Comparison of ENCODE assay signal across 25 cellular contexts in the genomic region with DNA sequence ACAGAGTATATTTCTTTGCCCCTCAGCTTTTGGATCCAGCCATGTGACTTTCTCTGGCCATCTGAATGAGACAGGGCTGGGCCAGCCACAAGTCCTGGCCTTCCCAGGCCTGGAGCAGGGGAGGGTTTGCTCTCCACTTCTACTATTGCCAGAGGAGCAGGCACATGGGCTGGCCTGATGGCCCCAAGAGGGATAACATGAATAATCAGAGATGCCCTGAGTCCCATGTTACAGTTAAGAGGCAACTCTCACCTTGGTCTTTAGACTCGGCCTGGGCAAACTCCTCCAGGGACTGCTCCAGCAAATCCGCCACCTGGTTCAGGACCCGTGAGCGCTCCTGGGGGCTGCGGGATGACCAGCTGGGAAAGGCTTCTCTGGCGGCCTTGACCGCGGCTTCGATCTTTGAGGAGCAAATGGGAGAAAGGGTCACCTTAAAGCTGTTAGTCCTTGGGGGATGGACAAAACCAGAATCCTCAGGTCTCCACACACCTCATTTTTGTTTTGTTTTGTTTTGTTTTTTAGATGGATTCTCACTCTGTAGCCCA. TPM values are rescaled to one million over a fixed set of nuclear protein-coding genes. Genes with fewer than 3 reads are reported as not detected.
DNase-seq lines count a peak whose midpoint lies in the region; FAIRE-seq and TF ChIP-seq lines count a peak whose summit lies in the region.
"Had no signal": no experiment of that assay in that cellular context is flagged by ENCODE, and none has a peak within 500 bp of the region (broad histone marks: within the 10 kb centered on the region; RNA-seq: fewer than 3 reads in every experiment).

No MANE protein-coding gene starts in this region.

- H3K79me1 ChIP-seq in H1 (ENCODE audit: low read depth, low read length) (no peaks in the 10 kb centered on the region), neuronal stem cell (ENCODE audit: low read depth, low read length) (no peaks in the 10 kb centered on the region)

- no peak overlapping the region for H2BK20ac ChIP-seq in H1 (ENCODE audit: low read length)

- H3K14ac ChIP-seq in H1 (ENCODE audit: insufficient read length): no peak overlapping the region
- H3K14ac ChIP-seq in neuronal stem cell (ENCODE audit: low read length): no peak overlapping the region

- no peaks in the 10 kb centered on the region for H3K27me3 Mint-ChIP-seq in activated CD4-positive, alpha-beta T cell treated with anti-CD3 and anti-CD28 coated beads, Interleukin-2, amount 10 ng/mL, durations not matched to agents 24 days and 14 days

- no peak for TF ChIP-seq EP300 in H1 (IDR thresholded peaks at IDR 0.05; ENCODE audit: borderline replicate concordance in 1 of 2, low read depth in 2 of 2, low read length in 2 of 2)

- no peak overlapping the region for H3K27ac ChIP-seq in H1 (ENCODE audit: low read depth, low read length)
- H3K27ac ChIP-seq in neuronal stem cell (replicated peaks; ENCODE audit: low read length): no peak overlapping the region
- H3K27ac ChIP-seq: KMS-11, Peyer's patch had no signal

- H4K8ac ChIP-seq in H1 (ENCODE audit: extremely low read depth, insufficient read depth, low read length): no peak overlapping the region; the same call in 1 of the 2 replicates
- H4K8ac ChIP-seq in neuronal stem cell (ENCODE audit: low read depth, low read length): no peak overlapping the region

- H4K5ac ChIP-seq in H1 (ENCODE audit: insufficient read length, low read depth, low read length): no peak overlapping the region

- no peak overlapping the region for H3K4ac ChIP-seq in H1 (replicated peaks; ENCODE audit: insufficient read length, low read depth, low read length)
- H3K4ac ChIP-seq in neuronal stem cell (ENCODE audit: low read length): no peak overlapping the region

- no peak for TF ChIP-seq POLR2A in H1 (IDR thresholded peaks at IDR 0.05; ENCODE audit: control extremely low read depth in 1 of 2, low read depth in 2 of 2, low read length in 2 of 2)

- no peak overlapping the region for H3K4me3 Mint-ChIP-seq in activated CD4-positive, alpha-beta T cell treated with anti-CD3 and anti-CD28 coated beads, Interleukin-2, amount 10 ng/mL, durations not matched to agents 24 days and 14 days

- H3K18ac ChIP-seq in H1 (ENCODE audit: extremely low read depth, low read length): no peak overlapping the region
- H3K18ac ChIP-seq in neuronal stem cell (ENCODE audit: low read length): no peak overlapping the region

- H2AK5ac ChIP-seq in H1 (ENCODE audit: low read depth, low read length) (no peak overlapping the region), neuronal stem cell (ENCODE audit: low read depth, low read length) (no peak overlapping the region)

- intact Hi-C loops in activated CD4-positive, alpha-beta T cell treated with anti-CD3 and anti-CD28 coated beads, Interleukin-2, amount 10 ng/mL, durations not matched to agents 24 days and 14 days (cut with micrococcal nuclease): loop anchor here (5.0 kb wide), 2 partner anchors 771 to 831 kb away; no protein-coding TSS in a partner anchor

- H3K9me3 Mint-ChIP-seq in activated CD4-positive, alpha-beta T cell treated with anti-CD3 and anti-CD28 coated beads, Interleukin-2, amount 10 ng/mL, durations not matched to agents 24 days and 14 days: no peaks in the 10 kb centered on the region

- H4K91ac ChIP-seq in H1 (replicated peaks; ENCODE audit: insufficient read length, low read length) (no peak overlapping the region), neuronal stem cell (ENCODE audit: low read depth, low read length, poor library complexity) (no peak overlapping the region)

- H2BK15ac ChIP-seq in H1 (ENCODE audit: low read length) (no peak overlapping the region), neuronal stem cell (ENCODE audit: low read length) (no peak overlapping the region)

- no peak for FAIRE-seq in H1 (lab: Jason Lieb, UNC)
- FAIRE-seq: GM12891, H54, HTR-8/SVneo had no signal

- H3K4me3 ChIP-seq in H1 (ENCODE audit: extremely low read depth in 1 of 4, insufficient read depth in 2 of 4, low read depth in 3 of 4, low read length in 4 of 4) (no peak overlapping the region), neuronal stem cell (ENCODE audit: low read length in 2 of 2) (no peak overlapping the region)
- H3K4me3 ChIP-seq: Peyer's patch had no signal

- H3K79me2 ChIP-seq in H1 (ENCODE audit: control insufficient read depth in 1 of 2, insufficient read depth in 2 of 2, low read length in 2 of 2): no peaks in the 10 kb centered on the region

- peak; percentile 49 for DNase-seq in activated CD4-positive, alpha-beta T cell treated with anti-CD3 and anti-CD28 coated beads, Interleukin-2, amount 10 ng/mL, durations not matched to agents 24 days and 14 days
- DNase-seq in activated CD4-positive, alpha-beta T cell treated with anti-CD3 and anti-CD28 coated beads for 48 hours: no peak
- DNase-seq in H1 (ENCODE audit: low read depth in 1 of 2, low spot score in 2 of 2) (no peak), neuronal stem cell (ENCODE audit: low spot score) (no peak), mucosa of gallbladder (ENCODE audit: low spot score) (no peak), HT-29 (ENCODE audit: low spot score) (no peak), epidermal melanocyte (ENCODE audit: insufficient read length, low spot score) (no peak)
- DNase-seq: 8988T, ACHN, Calu3, DMS79 treated with DMSO at 0.1 percent for 48 hours, GF-D8, MM.1S, NCI-H1694 treated with DMSO at 0.1 percent for 48 hours, NCI-H2081, NCI-H226, NCI-H510A, NCI-H69, Peyer's patch, SHP77 treated with DMSO at 0.1 percent for 48 hours had no signal

- no peaks in the 10 kb centered on the region for H4K20me1 ChIP-seq in H1 (replicated peaks in 1 of 2; ENCODE audit: control insufficient read depth in 1 of 2, insufficient read depth in 2 of 2, low read length in 2 of 2)

- 92% methylated on average over 9 of the region's 9 CpGs; no CpG with 5 or more reads in 1 of the 2 experiments for WGBS in H1 (ENCODE audit: extremely low coverage in 1 of 2, insufficient coverage in 1 of 2, insufficient read length in 1 of 2, insufficient replicate concordance in 2 of 2, low coverage in 1 of 2, low lambda C conversion rate in 2 of 2, missing lambda C conversion rate in 1 of 2), 2 experiments
- WGBS in neuronal stem cell (ENCODE audit: extremely low coverage in 2 of 2, insufficient read length in 2 of 2, insufficient replicate concordance in 1 of 2), 2 donors: no CpG with 5 or more reads among the region's 9 CpGs

- peaks cover 13% of the 10 kb centered on the region for H3K4me1 Mint-ChIP-seq in activated CD4-positive, alpha-beta T cell treated with anti-CD3 and anti-CD28 coated beads, Interleukin-2, amount 10 ng/mL, durations not matched to agents 24 days and 14 days

- H3K27me3 ChIP-seq in H1 (replicated peaks in 1 of 4; ENCODE audit: control insufficient read depth in 3 of 4, extremely low read depth in 1 of 4, insufficient read depth in 3 of 4, low read length in 3 of 4) (no peaks in the 10 kb centered on the region), neuronal stem cell (ENCODE audit: control insufficient read depth in 3 of 3, insufficient read depth in 3 of 3, low read depth in 1 of 3, low read length in 3 of 3) (no peaks in the 10 kb centered on the region)
- H3K27me3 ChIP-seq: Peyer's patch had no signal

- peaks cover 5% of the 10 kb centered on the region for H3K36me3 Mint-ChIP-seq in activated CD4-positive, alpha-beta T cell treated with anti-CD3 and anti-CD28 coated beads, Interleukin-2, amount 10 ng/mL, durations not matched to agents 24 days and 14 days (ENCODE audit: low read depth)

- TF ChIP-seq CTCF in H1 (IDR thresholded peaks at IDR 0.05; ENCODE audit: control extremely low read depth in 1 of 3, insufficient read depth in 1 of 3, low read depth in 1 of 3, low read length in 3 of 3): no peak

- H2BK120ac ChIP-seq in H1 (replicated peaks; ENCODE audit: low read depth, low read length) (no peak overlapping the region), neuronal stem cell (ENCODE audit: low read depth, low read length) (no peak overlapping the region)

- no peaks in the 10 kb centered on the region for H3K23me2 ChIP-seq in H1 (ENCODE audit: low read depth, low read length)

- no peak overlapping the region for H2BK5ac ChIP-seq in H1 (ENCODE audit: low read depth, low read length)
- no peak overlapping the region for H2BK5ac ChIP-seq in neuronal stem cell (ENCODE audit: low read length)

- no peak for TF ChIP-seq RAD21 in H1 (IDR thresholded peaks at IDR 0.05 in 1 of 2, conservative IDR thresholded peaks at IDR 0.05 in 1 of 2; ENCODE audit: low read depth in 2 of 2, low read length in 2 of 2)

- H3K56ac ChIP-seq in H1 (replicated peaks; ENCODE audit: insufficient read length, low read depth, low read length): no peak overlapping the region

- H3K9ac ChIP-seq in H1 (replicated peaks in 1 of 4; ENCODE audit: extremely low read depth in 1 of 4, low read depth in 3 of 4, low read length in 3 of 4) (no peak overlapping the region), neuronal stem cell (ENCODE audit: low read depth, low read length, poor library complexity) (no peak overlapping the region)
- H3K9ac ChIP-seq: KMS-11 had no signal

- H2AFZ ChIP-seq in H1 (ENCODE audit: low read length) (peak overlapping the region; percentile 40; the same call in 1 of the 2 replicates), neuronal stem cell (ENCODE audit: low read length) (peak overlapping the region; percentile 59)

- CTCF ChIA-PET in H1 (lab: Charles Lee; ENCODE audit: partially characterized antibody): interaction anchor here (1.1 to 5.3 kb wide), 6 partner anchors 13 to 922 kb away, joined by 3 to 38 read pairs (median 4); no protein-coding TSS in a partner anchor

- POLR2A ChIA-PET in H1 (lab: Charles Lee; ENCODE audit: partially characterized antibody): no interaction called here

- H3K4me1 ChIP-seq in H1 (replicated peaks in 1 of 4; ENCODE audit: control insufficient read depth in 3 of 4, insufficient read depth in 4 of 4, low read length in 3 of 4): 0 out of 7 replicates have a peak, but pooled peaks cover 0 to 3% (median 0%) of the 10 kb centered on the region in 4 experiments
- H3K4me1 ChIP-seq in neuronal stem cell (ENCODE audit: control insufficient read depth in 2 of 2, insufficient read depth in 1 of 2, low read depth in 1 of 2, low read length in 2 of 2): no peaks in the 10 kb centered on the region
- H3K4me1 ChIP-seq: Peyer's patch had no signal

- H3K23ac ChIP-seq in H1 (ENCODE audit: insufficient read length) (no peak overlapping the region), neuronal stem cell (ENCODE audit: low read depth, low read length, poor library complexity) (no peak overlapping the region)

- H3K4me2 ChIP-seq in H1 (ENCODE audit: insufficient read depth in 1 of 2, low read depth in 2 of 2, low read length in 2 of 2) (no peak overlapping the region), neuronal stem cell (ENCODE audit: insufficient read depth, low read length, poor library complexity, severe bottlenecking) (no peak overlapping the region)
- H3K4me2 ChIP-seq: KMS-11 had no signal

- no peak overlapping the region for H3K27ac Mint-ChIP-seq in activated CD4-positive, alpha-beta T cell treated with anti-CD3 and anti-CD28 coated beads, Interleukin-2, amount 10 ng/mL, durations not matched to agents 24 days and 14 days

- H2BK12ac ChIP-seq in H1 (ENCODE audit: low read depth, low read length) (no peak overlapping the region), neuronal stem cell (ENCODE audit: low read length) (no peak overlapping the region)

- H3K9me3 ChIP-seq in H1 (ENCODE audit: insufficient read depth in 2 of 2, low read depth in 1 of 2, low read length in 1 of 2) (peaks cover 0 to 3% of the 10 kb centered on the region in 2 experiments; a peak in 1 of 4 replicates), neuronal stem cell (replicated peaks in 1 of 2; ENCODE audit: control insufficient read depth in 2 of 2, insufficient read depth in 1 of 2, low read depth in 1 of 2, low read length in 2 of 2) (peaks cover 0 to 2% of the 10 kb centered on the region in 2 donors)
- H3K9me3 ChIP-seq: Peyer's patch had no signal

- H3K36me3 ChIP-seq in H1 (ENCODE audit: control insufficient read depth in 2 of 4, insufficient read depth in 4 of 4, low read length in 3 of 4) (no peaks in the 10 kb centered on the region), neuronal stem cell (replicated peaks in 1 of 2; ENCODE audit: control insufficient read depth in 2 of 2, insufficient read depth in 2 of 2, low read length in 2 of 2) (no peaks in the 10 kb centered on the region)
- H3K36me3 ChIP-seq: Peyer's patch had no signal

RNA-seq across cellular contexts. Expression of gene ALDH8A1, which starts 6.3 kb away (rescaled TPM):
- 1.2 and 1.7 TPM in 2 replicates for total RNA-seq in activated CD4-positive, alpha-beta T cell treated with anti-CD3 and anti-CD28 coated beads, Interleukin-2, amount 10 ng/mL, durations not matched to agents 24 days and 14 days
- 0.28 TPM in 1 of 2 replicates, not detected in the other for total RNA-seq in H1 (2021; fragmentation: NEBNext Ultra II Directional; extraction: Animal tissue kit (Norgen Biotek cat#: 25700))
- 0.08 and 0.09 TPM in 2 replicates for polyA plus RNA-seq in H1 (2011; rRNA removed)
- 0.09 TPM for polyA plus RNA-seq in H1 (2011; cell fraction: cytosol; rRNA removed)
- 0.17 TPM for polyA plus RNA-seq in H1 (2011; cell fraction: nucleus; rRNA removed)
- polyA plus RNA-seq in H1 (2012, experiment 1 of 2): 0.17 to 0.23 TPM (median 0.22 TPM) in 3 of 4 replicates, not detected in the other
- not detected for polyA plus RNA-seq in H1 (2012, experiment 2 of 2)
- 0.16 TPM for polyA plus RNA-seq in H1 (2013, experiment 1 of 2)
- polyA plus RNA-seq in H1 (2013, experiment 2 of 2): 0.07 TPM
- 0.44 and 0.69 TPM in 2 replicates for polyA minus RNA-seq in H1 (2011; rRNA and poly(A)+ RNA removed)
- polyA minus RNA-seq in H1 (2011; cell fraction: cytosol; rRNA and poly(A)+ RNA removed): not detected
- not detected for polyA minus RNA-seq in H1 (2011; cell fraction: nucleus; rRNA and poly(A)+ RNA removed)
- polyA plus RNA-seq in neuronal stem cell (2013, experiment 1 of 2): 0.13 TPM
- 0.10 TPM for polyA plus RNA-seq in neuronal stem cell (2013, experiment 2 of 2)
- total RNA-seq in mucosa of gallbladder: 1.0 TPM
- total RNA-seq in HT-29 (2014; rRNA removed; shearing (Covaris generic)): not detected in 2 replicates
- total RNA-seq: OCI-LY7 had no signal
